38 cellular contexts compared by ENCODE assay signal in the genomic region with DNA sequence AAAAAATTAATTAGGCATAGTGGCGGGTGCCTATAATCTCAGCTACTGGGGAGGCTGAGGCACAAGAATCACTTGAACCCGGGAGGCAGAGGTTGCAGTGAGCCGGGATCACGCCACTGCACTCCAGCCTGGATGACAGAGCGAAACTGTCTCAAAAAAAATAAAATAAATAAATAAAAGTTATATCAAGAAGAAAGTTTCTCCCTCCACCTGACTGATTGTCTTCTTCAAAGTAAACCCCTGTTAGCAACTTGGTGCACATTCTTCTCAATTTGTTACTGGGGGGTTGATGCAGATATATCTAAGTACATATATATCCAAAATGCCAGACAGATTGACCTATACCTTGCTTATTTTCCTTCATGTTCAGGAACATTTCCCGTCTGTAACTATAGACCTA. TPM values are rescaled to one million over a fixed set of nuclear protein-coding genes. Genes with fewer than 3 reads are reported as not detected.
"Had no signal": no experiment of that assay in that cellular context is flagged by ENCODE, and none has a peak within 500 bp of the region (broad histone marks: within the 10 kb centered on the region; RNA-seq: fewer than 3 reads in every experiment).

No MANE protein-coding gene starts in this region.

- DNase-seq: Karpas-422, Kasumi-1, MG63, MM.1S, MV-4-11, NCI-H1048, NCI-H1092, NCI-H1092 treated with DMSO at 0.1 percent for 48 hours, NCI-H1105, NCI-H1105 treated with DMSO at 0.1 percent for 48 hours, NCI-H1417, NCI-H1417 treated with DMSO at 0.1 percent for 48 hours, NCI-H1436, NCI-H1436 treated with DMSO at 0.1 percent for 48 hours, NCI-H146, NCI-H1694, NCI-H1694 treated with DMSO at 0.1 percent for 48 hours, NCI-H187, NCI-H187 treated with DMSO at 0.1 percent for 48 hours, NCI-H1930, NCI-H2029, NCI-H2029 treated with DMSO at 0.1 percent for 48 hours, NCI-H2081, NCI-H2081 treated with DMSO at 0.1 percent for 48 hours, NCI-H2107, NCI-H2171, NCI-H2171 treated with DMSO at 0.1 percent for 48 hours, NCI-H2227 treated with DMSO at 0.1 percent for 48 hours, NCI-H226, NCI-H345, NCI-H446, NCI-H446 treated with DMSO at 0.1 percent for 48 hours, NCI-H510A, NCI-H510A treated with DMSO at 0.1 percent for 48 hours had no signal

- H3K9me3 ChIP-seq: MG63 had no signal

- H3K27ac ChIP-seq: KMS-11 had no signal

- H3K4me3 ChIP-seq: MG63 had no signal

- H3K4me2 ChIP-seq: KMS-11 had no signal

- H3K36me3 ChIP-seq: MG63 had no signal

RNA-seq across cellular contexts. Expression of a gene that starts 5.2 kb away (rescaled TPM):
- total RNA-seq: LHCN-M2, M059J, MCF 10A had no signal
